Comparison of ENCODE assay signal across 19 cellular contexts in genomic region chr13:112487127-112487517, GRCh38.
"Had no signal": no experiment of that assay in that cellular context is flagged by ENCODE, and none has a peak within 500 bp of the region (broad histone marks: within the 10 kb centered on the region; RNA-seq: fewer than 3 reads in every experiment).

No MANE protein-coding gene starts in this region.

- DNase-seq: caudate nucleus; cortex of kidney; effector CD8-positive, alpha-beta T cell; heart right ventricle; left colon; mammary epithelial cell; mucosa of descending colon; natural killer cell; ovary; right lobe of liver; spleen; stimulated activated CD4-positive, alpha-beta T cell treated with anti-CD3 and anti-CD28 coated beads, Interleukin-15, amount 100 ng/mL, for 24 hours; stimulated activated CD4-positive, alpha-beta T cell treated with anti-CD3 and anti-CD28 coated beads, Interleukin-1b, Interleukin-23, amount 100 ng/mL, for 48 hours; stimulated activated CD4-positive, alpha-beta T cell treated with anti-CD3 and anti-CD28 coated beads, Interleukin-4, amount 100 ng/mL, for 24 hours; stimulated activated naive CD8-positive, alpha-beta T cell treated with anti-CD3 and anti-CD28 coated beads, Interleukin-15, amount 100 ng/mL, for 72 hours; trophoblast cell had no signal

- H3K4me3 ChIP-seq: dorsolateral prefrontal cortex, heart right ventricle, mucosa of descending colon, ovary, prostate gland, right lobe of liver, spleen had no signal

- H3K36me3 ChIP-seq: ovary, prostate gland had no signal

- H3K4me1 ChIP-seq: heart right ventricle, prostate gland, right lobe of liver, spleen had no signal

- H3K27ac ChIP-seq: heart right ventricle, ovary, prostate gland, right lobe of liver, spleen had no signal

- ATAC-seq: left colon; mucosa of descending colon; natural killer cell; right lobe of liver; stimulated activated memory B cell treated with anti-CD40 and anti-IgM and Interleukin-4, amounts not matched to agents 10 μg/mL and 1 μg/mL and 100 μg/mL, for 72 hours; stimulated activated naive CD8-positive, alpha-beta T cell treated with anti-CD3 and anti-CD28 coated beads, Interleukin-15, amount 100 ng/mL, for 72 hours had no signal

- H3K27me3 ChIP-seq: dorsolateral prefrontal cortex, heart right ventricle, ovary, right lobe of liver, spleen had no signal

- H3K9me3 ChIP-seq: heart right ventricle, mucosa of descending colon, ovary, prostate gland, right lobe of liver had no signal
